Comparison of ENCODE assay signal across 14 cellular contexts in the genomic region with DNA sequence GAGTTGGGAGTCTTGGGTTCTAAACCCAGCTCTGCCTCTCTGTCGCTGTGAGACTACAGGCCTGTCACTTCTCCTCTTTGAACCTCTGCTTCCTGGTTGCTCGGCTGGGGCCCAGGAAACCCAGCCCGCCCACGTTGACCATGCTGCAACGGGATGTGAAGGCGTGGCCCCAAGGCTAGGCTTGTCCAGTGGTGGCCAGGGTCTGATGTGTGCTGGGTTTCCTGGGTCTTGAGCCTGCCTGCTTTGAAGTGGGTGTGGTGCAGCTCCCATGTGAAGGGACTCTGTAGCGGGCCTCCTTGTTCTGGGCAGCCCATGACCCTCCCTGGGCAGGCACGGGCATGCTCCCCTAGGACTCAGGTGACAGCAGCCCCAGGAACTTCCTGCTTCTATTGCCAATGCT.
DNase-seq lines count a peak whose midpoint lies in the region; ATAC-seq and TF ChIP-seq lines count a peak whose summit lies in the region.
"Had no signal": no experiment of that assay in that cellular context is flagged by ENCODE, and none has a peak within 500 bp of the region (broad histone marks: within the 10 kb centered on the region; RNA-seq: fewer than 3 reads in every experiment).

No MANE protein-coding gene starts in this region.

- H3K36me3 Mint-ChIP-seq in activated T-helper 17 cell treated with anti-CD3 and anti-CD28 coated beads, Interleukin-2, amount 50 U/mL, for 72 hours (ENCODE audit: low read depth) = no peaks in the 10 kb centered on the region
- H3K36me3 Mint-ChIP-seq in CD8-positive, alpha-beta T cell = peaks cover 2% of the 10 kb centered on the region

- peaks cover 57% of the 10 kb centered on the region for H3K36me3 ChIP-seq in lower lobe of right lung
- H3K36me3 ChIP-seq in CD8-positive, alpha-beta T cell (ENCODE audit: insufficient read depth, low read length) = no peaks in the 10 kb centered on the region
- H3K36me3 ChIP-seq: SJCRH30 had no signal

- no peaks in the 10 kb centered on the region for H3K4me1 Mint-ChIP-seq in activated T-helper 17 cell treated with anti-CD3 and anti-CD28 coated beads, Interleukin-2, amount 50 U/mL, for 72 hours
- H3K4me1 Mint-ChIP-seq in CD8-positive, alpha-beta T cell (ENCODE audit: low read depth) = no peaks in the 10 kb centered on the region
- H3K4me1 Mint-ChIP-seq: IgD-negative memory B cell had no signal

- peak; percentile 89 for ATAC-seq in activated T-helper 17 cell treated with anti-CD3 and anti-CD28 coated beads, Interleukin-2, amount 50 U/mL, for 72 hours (replicated peaks)
- ATAC-seq in lower lobe of right lung (peak in 1 of 2 donors; percentile 66), HG02798 (IDR thresholded peaks at IDR 0.05; ENCODE audit: poor library complexity, unreplicated experiment) (no peak), GM18498 (IDR thresholded peaks at IDR 0.05; ENCODE audit: unreplicated experiment) (no peak)
- no peak for ATAC-seq in CD8-positive, alpha-beta T cell

- H3K4me1 ChIP-seq in lower lobe of right lung = no peaks in the 10 kb centered on the region
- no peaks in the 10 kb centered on the region for H3K4me1 ChIP-seq in CD8-positive, alpha-beta T cell (ENCODE audit: insufficient read depth, low read length)
- H3K4me1 ChIP-seq: SJCRH30 had no signal

- TF ChIP-seq CTCF in lower lobe of right lung (IDR thresholded peaks at IDR 0.05) = no peak
- no peak for TF ChIP-seq CTCF in CD8-positive, alpha-beta T cell (IDR thresholded peaks at IDR 0.05)

- H3K27me3 ChIP-seq in lower lobe of right lung (ENCODE audit: low read depth) = no peaks in the 10 kb centered on the region
- H3K27me3 ChIP-seq in CD8-positive, alpha-beta T cell (ENCODE audit: insufficient read depth, low read length) = no peaks in the 10 kb centered on the region
- H3K27me3 ChIP-seq: SJCRH30 had no signal

- POLR2A ChIA-PET in CD8-positive, alpha-beta T cell (lab: Charles Lee) = no interaction called here

- CTCF ChIA-PET in CD8-positive, alpha-beta T cell (lab: Charles Lee) = no interaction called here

- no peaks in the 10 kb centered on the region for H3K9me3 Mint-ChIP-seq in activated T-helper 17 cell treated with anti-CD3 and anti-CD28 coated beads, Interleukin-2, amount 50 U/mL, for 72 hours
- no peaks in the 10 kb centered on the region for H3K9me3 Mint-ChIP-seq in CD8-positive, alpha-beta T cell
- H3K9me3 Mint-ChIP-seq: IgD-negative memory B cell had no signal

- H3K27me3 Mint-ChIP-seq in activated T-helper 17 cell treated with anti-CD3 and anti-CD28 coated beads, Interleukin-2, amount 50 U/mL, for 72 hours = no peaks in the 10 kb centered on the region
- no peaks in the 10 kb centered on the region for H3K27me3 Mint-ChIP-seq in CD8-positive, alpha-beta T cell (ENCODE audit: low read depth)
- H3K27me3 Mint-ChIP-seq: IgD-negative memory B cell had no signal

- no peak overlapping the region for H3K4me3 ChIP-seq in lower lobe of right lung
- H3K4me3 ChIP-seq in CD8-positive, alpha-beta T cell (ENCODE audit: low read depth, low read length) = no peak overlapping the region
- H3K4me3 ChIP-seq: SJCRH30 had no signal

- H3K27ac Mint-ChIP-seq in activated T-helper 17 cell treated with anti-CD3 and anti-CD28 coated beads, Interleukin-2, amount 50 U/mL, for 72 hours = peak overlapping the region; percentile 56
- no peak overlapping the region for H3K27ac Mint-ChIP-seq in CD8-positive, alpha-beta T cell

- no peak overlapping the region for H3K27ac ChIP-seq in lower lobe of right lung
- H3K27ac ChIP-seq in CD8-positive, alpha-beta T cell (ENCODE audit: low read depth, low read length) = no peak overlapping the region
- H3K27ac ChIP-seq: parathyroid adenoma, SJCRH30 had no signal

- intact Hi-C loops in lower lobe of right lung (cut with DNase I) = no loop called here
- intact Hi-C loops in CD8-positive, alpha-beta T cell (cut with DNase I, micrococcal nuclease) = no loop called here

- H3K4me3 Mint-ChIP-seq in activated T-helper 17 cell treated with anti-CD3 and anti-CD28 coated beads, Interleukin-2, amount 50 U/mL, for 72 hours = no peak overlapping the region
- H3K4me3 Mint-ChIP-seq in CD8-positive, alpha-beta T cell = no peak overlapping the region
- H3K4me3 Mint-ChIP-seq: IgD-negative memory B cell had no signal

- DNase-seq in stimulated activated CD4-positive, alpha-beta T cell treated with anti-CD3 and anti-CD28 coated beads, Interleukin-2, amount 100 ng/mL, for 48 hours = peak; percentile 6 to 13
- DNase-seq in stimulated activated CD4-positive, alpha-beta T cell treated with anti-CD3 and anti-CD28 coated beads, Interleukin-1b, Interleukin-23, amount 100 ng/mL, for 48 hours = no peak
- DNase-seq in lower lobe of right lung (peak; percentile 77), dedifferentiated amniotic fluid mesenchymal stem cell (ENCODE audit: extremely low spot score) (no peak)
- DNase-seq in CD8-positive, alpha-beta T cell = no peak
- DNase-seq: central memory CD4-positive, alpha-beta T cell; hippocampal formation; NCI-H187 treated with DMSO at 0.1 percent for 48 hours had no signal

- H3K9me3 ChIP-seq in lower lobe of right lung = no peaks in the 10 kb centered on the region
- no peaks in the 10 kb centered on the region for H3K9me3 ChIP-seq in CD8-positive, alpha-beta T cell (ENCODE audit: low read length)
- H3K9me3 ChIP-seq: SJCRH30 had no signal

Comparison
In these comparisons a context has a peak if more than half of its experiments do, and no peak if none do; other contexts are left out.
1. DNase-seq: peak in stimulated activated CD4-positive, alpha-beta T cell treated with anti-CD3 and anti-CD28 coated beads, Interleukin-2, amount 100 ng/mL, for 48 hours (2 of 2) and lower lobe of right lung (single experiment); none in stimulated activated CD4-positive, alpha-beta T cell treated with anti-CD3 and anti-CD28 coated beads, Interleukin-1b, Interleukin-23, amount 100 ng/mL, for 48 hours (single experiment), CD8-positive, alpha-beta T cell (0 of 7) and dedifferentiated amniotic fluid mesenchymal stem cell (single experiment).